Comparison of ENCODE assay signal across 8 cellular contexts in genomic region chr18:23503038-23503966, GRCh38. TPM values are rescaled to one million over a fixed set of nuclear protein-coding genes. Genes with fewer than 3 reads are reported as not detected.
DNase-seq lines count a peak whose midpoint lies in the region; ATAC-seq and TF ChIP-seq lines count a peak whose summit lies in the region.

Gene RMC1 (plus strand): TSS chr18:23503511. CDS start chr18:23503619, 108 bp downstream.

- H3K27me3 ChIP-seq in Caco-2 (replicated peaks; ENCODE audit: control insufficient read depth, insufficient read depth, low read length) (no peaks in the 10 kb centered on the region), endocrine pancreas (ENCODE audit: control insufficient read depth, insufficient read depth, low read length) (no peaks in the 10 kb centered on the region)

- H3K9me3 ChIP-seq in Caco-2 (no peaks in the 10 kb centered on the region), endocrine pancreas (ENCODE audit: control insufficient read depth, low read length) (no peaks in the 10 kb centered on the region)

- POLR2A ChIA-PET in Caco-2 (lab: Charles Lee) = interaction anchor here (0.6 kb wide), 2 partner anchors 8 to 1903 kb away, joined by 3 to 4 read pairs; partner anchors contain the start of gene ESCO1

- CTCF ChIA-PET in Caco-2 (lab: Charles Lee) = interaction anchor here (0.5 kb wide), 1 partner anchor 119 kb away, joined by 9 read pairs; no protein-coding TSS in a partner anchor
- CTCF ChIA-PET in activated CD8-positive, alpha-beta memory T cell treated with anti-CD3 and anti-CD28 coated beads, Interleukin-2, amount 10 ng/mL, durations not matched to agents 7 days and 5 days (lab: Charles Lee) = interaction anchor here (1.6 to 6.2 kb wide), 2 partner anchors 12 to 82 kb away, joined by 4 to 33 read pairs; partner anchors contain the start of gene NPC1

- no peaks in the 10 kb centered on the region for H3K4me1 ChIP-seq in Caco-2
- H3K4me1 ChIP-seq in endocrine pancreas (ENCODE audit: control insufficient read depth, insufficient read depth, low read length) = peaks cover 5% of the 10 kb centered on the region

- H3K36me3 ChIP-seq in Caco-2 (ENCODE audit: control insufficient read depth, insufficient read depth, low read length) (no peaks in the 10 kb centered on the region), endocrine pancreas (ENCODE audit: control insufficient read depth, insufficient read depth, low read length) (no peaks in the 10 kb centered on the region)

- H3K4me3 Mint-ChIP-seq in Caco-2 (ENCODE audit: unreplicated experiment) = peak within 1 kb of the TSS; percentile 86
- H3K4me3 Mint-ChIP-seq in activated CD8-positive, alpha-beta memory T cell treated with anti-CD3 and anti-CD28 coated beads, Interleukin-2, amount 10 ng/mL, durations not matched to agents 7 days and 5 days = peak within 1 kb of the TSS; percentile 89

- no peaks in the 10 kb centered on the region for H3K9me3 Mint-ChIP-seq in Caco-2 (ENCODE audit: unreplicated experiment)
- H3K9me3 Mint-ChIP-seq in activated CD8-positive, alpha-beta memory T cell treated with anti-CD3 and anti-CD28 coated beads, Interleukin-2, amount 10 ng/mL, durations not matched to agents 7 days and 5 days (ENCODE audit: low read depth) = no peaks in the 10 kb centered on the region

- H3K36me3 Mint-ChIP-seq in Caco-2 (ENCODE audit: insufficient read depth, unreplicated experiment) = peaks cover 15% of the 10 kb centered on the region
- peaks cover 21% of the 10 kb centered on the region for H3K36me3 Mint-ChIP-seq in activated CD8-positive, alpha-beta memory T cell treated with anti-CD3 and anti-CD28 coated beads, Interleukin-2, amount 10 ng/mL, durations not matched to agents 7 days and 5 days

- peak within 1 kb of the TSS; percentile 74 for H3K4me3 ChIP-seq in Caco-2 (ENCODE audit: low read depth, low read length)
- H3K4me3 ChIP-seq in endocrine pancreas (ENCODE audit: control insufficient read depth, insufficient read depth, low read length) = peak within 1 kb of the TSS; percentile 81

- ATAC-seq in activated CD8-positive, alpha-beta memory T cell treated with anti-CD3 and anti-CD28 coated beads, Interleukin-2, amount 10 ng/mL, durations not matched to agents 7 days and 5 days = peak; percentile 88

- no peaks in the 10 kb centered on the region for H3K27me3 Mint-ChIP-seq in Caco-2 (ENCODE audit: insufficient read depth, unreplicated experiment)
- no peaks in the 10 kb centered on the region for H3K27me3 Mint-ChIP-seq in activated CD8-positive, alpha-beta memory T cell treated with anti-CD3 and anti-CD28 coated beads, Interleukin-2, amount 10 ng/mL, durations not matched to agents 7 days and 5 days

- H3K4me1 Mint-ChIP-seq in Caco-2 (ENCODE audit: low read depth, unreplicated experiment) = no peaks in the 10 kb centered on the region
- H3K4me1 Mint-ChIP-seq in activated CD8-positive, alpha-beta memory T cell treated with anti-CD3 and anti-CD28 coated beads, Interleukin-2, amount 10 ng/mL, durations not matched to agents 7 days and 5 days = peaks cover 44% of the 10 kb centered on the region

- H3K9ac ChIP-seq in endocrine pancreas (ENCODE audit: control insufficient read depth, insufficient read depth, low read length) = peak within 1 kb of the TSS; percentile 87

- no TSS peak for BruUV-seq in Caco-2 (replicated peaks; lab: Mats Ljungman, UMichigan)

- DNase-seq in Caco-2 (peak; percentile 89 to 93), GM20000 (ENCODE audit: low spot score) (peak; percentile 97), HT-29 (ENCODE audit: low spot score) (peak; percentile 88), NOMO-1 treated with DMSO at 0.1 percent for 48 hours (lab: John Stamatoyannopoulos, UW; ENCODE audit: unreplicated experiment) (peak; percentile 76), mesenteric fat pad (ENCODE audit: low spot score) (peak; percentile 100)
- DNase-seq in activated CD8-positive, alpha-beta memory T cell treated with anti-CD3 and anti-CD28 coated beads, Interleukin-2, amount 10 ng/mL, durations not matched to agents 7 days and 5 days = peak; percentile 97
- peak; percentile 96 for DNase-seq in stimulated activated CD8-positive, alpha-beta memory T cell treated with anti-CD3 and anti-CD28 coated beads, Interleukin-15, amount 100 ng/mL, for 1 hour (ENCODE audit: low read depth)

- H3K27ac Mint-ChIP-seq in Caco-2 (ENCODE audit: unreplicated experiment) = peak within 1 kb of the TSS; percentile 90
- H3K27ac Mint-ChIP-seq in activated CD8-positive, alpha-beta memory T cell treated with anti-CD3 and anti-CD28 coated beads, Interleukin-2, amount 10 ng/mL, durations not matched to agents 7 days and 5 days = peak within 1 kb of the TSS; percentile 84

- intact Hi-C loops in Caco-2 (cut with micrococcal nuclease; ENCODE audit: unreplicated experiment) = loop anchor here (10.0 kb wide), 1 partner anchor 469 kb away; no protein-coding TSS in a partner anchor

- TF ChIP-seq CTCF in Caco-2 (IDR thresholded peaks at IDR 0.05; ENCODE audit: insufficient read depth in 1 of 2, low read depth in 1 of 2, low read length in 1 of 2, severe bottlenecking in 1 of 2, unreplicated experiment in 1 of 2) (peak in 1 of 2 experiments; percentile 26), GM20000 (IDR thresholded peaks at IDR 0.05; ENCODE audit: extremely low read depth, missing control alignments) (no peak)

RNA-seq across cellular contexts. Expression of gene RMC1, which starts in this region (rescaled TPM):
- total RNA-seq in Caco-2 (2022) (12.1 and 12.9 TPM in 2 replicates), mesenteric fat pad (29.0 TPM)
- 11.6 and 15.2 TPM in 2 replicates for total RNA-seq in HT-29 (2014; rRNA removed; shearing (Covaris generic))
- 10 to 100 TPM; 48.7 to 51.7 TPM for total RNA-seq in activated CD8-positive, alpha-beta memory T cell treated with anti-CD3 and anti-CD28 coated beads, Interleukin-2, amount 10 ng/mL, durations not matched to agents 7 days and 5 days

Comparison
In these comparisons a context has a peak if more than half of its experiments do, and no peak if none do; other contexts are left out.
1. Peak in every context shown above with its lines: DNase-seq, ATAC-seq and H3K4me3 ChIP-seq.